Comparison of ENCODE assay signal across 23 cellular contexts in the genomic region with DNA sequence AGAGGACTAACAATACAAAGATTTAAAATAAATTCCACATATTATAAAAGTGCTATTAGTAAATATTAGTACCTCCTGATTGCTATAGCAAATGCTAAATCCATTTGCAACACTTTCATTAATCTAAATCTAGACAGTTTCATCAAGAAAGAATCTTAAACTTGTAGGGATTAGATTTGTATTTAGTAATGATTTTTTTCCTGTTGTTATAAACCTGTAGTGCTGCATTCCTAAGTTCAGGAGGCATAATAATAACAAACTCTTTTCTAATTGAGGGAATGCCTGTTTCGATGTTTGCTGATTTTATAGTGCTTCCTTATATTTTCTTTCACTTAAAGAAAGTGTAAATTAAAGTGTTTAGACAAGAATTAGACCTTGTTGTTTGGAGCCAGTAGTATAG.
DNase-seq lines count a peak whose midpoint lies in the region; ATAC-seq, FAIRE-seq and TF ChIP-seq lines count a peak whose summit lies in the region.
"Had no signal": no experiment of that assay in that cellular context is flagged by ENCODE, and none has a peak within 500 bp of the region (broad histone marks: within the 10 kb centered on the region; RNA-seq: fewer than 3 reads in every experiment).

No MANE protein-coding gene starts in this region.

- CTCF ChIA-PET in Caco-2 (lab: Charles Lee) (interaction anchor here (0.6 kb wide), 1 partner anchor 38 kb away, joined by 4 read pairs; no protein-coding TSS in a partner anchor), PC-3 (lab: Charles Lee) (interaction anchor here (0.6 kb wide), 1 partner anchor 114 kb away, joined by 4 read pairs; no protein-coding TSS in a partner anchor)

- peak overlapping the region; percentile 24 for H3K27ac Mint-ChIP-seq in Caco-2 (ENCODE audit: unreplicated experiment)
- H3K27ac Mint-ChIP-seq: B cell had no signal

- POLR2A ChIA-PET in Caco-2 (lab: Charles Lee): interaction anchor here (0.6 kb wide), 2 partner anchors 24 to 1719 kb away, joined by 3 to 5 read pairs; no protein-coding TSS in a partner anchor
- POLR2A ChIA-PET in PC-3 (lab: Charles Lee; ENCODE audit: unreplicated experiment): interaction anchor here (0.6 kb wide), 1 partner anchor 100 kb away, joined by 7 read pairs; no protein-coding TSS in a partner anchor

- H3K27me3 ChIP-seq in Caco-2 (replicated peaks; ENCODE audit: control insufficient read depth, insufficient read depth, low read length): no peaks in the 10 kb centered on the region
- H3K27me3 ChIP-seq in PC-3 (ENCODE audit: low read length): no peaks in the 10 kb centered on the region
- no peaks in the 10 kb centered on the region for H3K27me3 ChIP-seq in pancreas
- H3K27me3 ChIP-seq: SJSA1 had no signal

- peaks cover 13% of the 10 kb centered on the region for H3K36me3 Mint-ChIP-seq in Caco-2 (ENCODE audit: insufficient read depth, unreplicated experiment)

- H3K9me3 ChIP-seq in Caco-2: no peaks in the 10 kb centered on the region
- no peaks in the 10 kb centered on the region for H3K9me3 ChIP-seq in PC-3 (ENCODE audit: low read length)
- H3K9me3 ChIP-seq in pancreas: no peaks in the 10 kb centered on the region
- H3K9me3 ChIP-seq: SJSA1 had no signal

- H3K4me3 ChIP-seq in Caco-2 (ENCODE audit: low read depth, low read length): no peak overlapping the region
- peak overlapping the region; percentile 39; the same call in 1 of the 2 replicates for H3K4me3 ChIP-seq in PC-3 (ENCODE audit: low read length)
- no peak overlapping the region for H3K4me3 ChIP-seq in epithelial cell of esophagus (ENCODE audit: low read length)
- H3K4me3 ChIP-seq in pancreas: no peak overlapping the region
- H3K4me3 ChIP-seq: SJSA1 had no signal

- peaks cover 24% of the 10 kb centered on the region for H3K9me3 Mint-ChIP-seq in Caco-2 (ENCODE audit: unreplicated experiment)

- H3K9ac ChIP-seq in PC-3 (ENCODE audit: low read length): no peak overlapping the region

- ATAC-seq in PC-3 (peak; percentile 37), pancreas (peak in 3 of 4 donors; percentile 39 to 49 (median 43)), GM19452 (IDR thresholded peaks at IDR 0.05; ENCODE audit: unreplicated experiment) (no peak), left ventricle myocardium superior (no peak)

- 69% methylated on average over 1 of the region's 1 CpG for WGBS in pancreas, 2 donors

- no peaks in the 10 kb centered on the region for H3K36me3 ChIP-seq in Caco-2 (ENCODE audit: control insufficient read depth, insufficient read depth, low read length)
- no peaks in the 10 kb centered on the region for H3K36me3 ChIP-seq in PC-3 (ENCODE audit: low read depth, low read length)
- no peaks in the 10 kb centered on the region for H3K36me3 ChIP-seq in pancreas
- H3K36me3 ChIP-seq: SJSA1 had no signal

- H3K9me2 ChIP-seq in PC-3 (replicated peaks; ENCODE audit: low read length): no peaks in the 10 kb centered on the region

- H3K27ac ChIP-seq in PC-3 (ENCODE audit: low read length) (no peak overlapping the region), pancreas (no peak overlapping the region)
- H3K27ac ChIP-seq: SJSA1 had no signal

- H3K4me1 ChIP-seq in Caco-2 (peaks cover 24% of the 10 kb centered on the region), PC-3 (ENCODE audit: insufficient read depth, low read length) (peaks cover 12% of the 10 kb centered on the region), pancreas (peaks cover 0 to 3% (median 0%) of the 10 kb centered on the region in 3 donors)
- H3K4me1 ChIP-seq: SJSA1 had no signal

- FAIRE-seq in pancreas (lab: Jason Lieb, UNC): peak; percentile 43
- FAIRE-seq: GM12891, GM18507, H1 had no signal

- DNase-seq in Caco-2: no peak
- peak; percentile 59 for DNase-seq in PC-3
- peak; percentile 72 for DNase-seq in epithelial cell of esophagus (ENCODE audit: low read depth)
- DNase-seq in pancreas: no peak
- no peak for DNase-seq in NCI-H2081 (lab: John Stamatoyannopoulos, UW)
- DNase-seq in NCI-H146 treated with DMSO at 0.1 percent for 48 hours (lab: John Stamatoyannopoulos, UW; ENCODE audit: unreplicated experiment): no peak
- DNase-seq in left ventricle myocardium superior: no peak
- DNase-seq: COR-L47, DMS53, EL, KG1, NCI-H1105 treated with DMSO at 0.1 percent for 48 hours, NCI-H1694 treated with DMSO at 0.1 percent for 48 hours, NCI-H2107, NCI-H510A, NCI-H774, RPMI8226 had no signal

- no peaks in the 10 kb centered on the region for H3K27me3 Mint-ChIP-seq in Caco-2 (ENCODE audit: insufficient read depth, unreplicated experiment)
- H3K27me3 Mint-ChIP-seq: B cell had no signal

- peak overlapping the region; percentile 72 for H3K4me2 ChIP-seq in PC-3 (ENCODE audit: low read length)

- H3K4me1 Mint-ChIP-seq in Caco-2 (ENCODE audit: low read depth, unreplicated experiment): peaks cover 7% of the 10 kb centered on the region
- H3K4me1 Mint-ChIP-seq: B cell had no signal

- no peaks in the 10 kb centered on the region for H4K20me1 ChIP-seq in PC-3 (ENCODE audit: low read length)

- no peak for TF ChIP-seq CTCF in Caco-2 (IDR thresholded peaks at IDR 0.05; ENCODE audit: insufficient read depth in 1 of 2, low read depth in 1 of 2, low read length in 1 of 2, severe bottlenecking in 1 of 2, unreplicated experiment in 1 of 2)
- TF ChIP-seq CTCF in PC-3 (conservative IDR thresholded peaks at IDR 0.05; ENCODE audit: low read depth, low read length): no peak
- no peak for TF ChIP-seq CTCF in epithelial cell of esophagus (IDR thresholded peaks at IDR 0.05; ENCODE audit: insufficient read depth, low read depth, low read length, missing control alignments)
- no peak for TF ChIP-seq CTCF in pancreas (IDR thresholded peaks at IDR 0.05)

- intact Hi-C loops in Caco-2 (cut with micrococcal nuclease; ENCODE audit: unreplicated experiment) (no loop called here), PC-3 (cut with micrococcal nuclease) (no loop called here), pancreas (cut with DNase I) (no loop called here), left ventricle myocardium superior (cut with micrococcal nuclease) (no loop called here)

- no TSS peak for BruUV-seq in Caco-2 (replicated peaks; lab: Mats Ljungman, UMichigan)
- no TSS peak for BruUV-seq in PC-3 (replicated peaks; lab: Mats Ljungman, UMichigan)

- no peaks in the 10 kb centered on the region for H3K79me2 ChIP-seq in PC-3 (ENCODE audit: low read length)

- no peak overlapping the region for H3K4me3 Mint-ChIP-seq in Caco-2 (ENCODE audit: unreplicated experiment)
- H3K4me3 Mint-ChIP-seq: B cell had no signal

- H2AFZ ChIP-seq in PC-3 (ENCODE audit: low read length): no peak overlapping the region

- no peaks in the 10 kb centered on the region for H3F3A ChIP-seq in PC-3 (ENCODE audit: low read length, unreplicated experiment)

Comparison
In these comparisons a context has a peak if more than half of its experiments do, and no peak if none do; other contexts are left out.
1. DNase-seq: peak in PC-3 (single experiment) and epithelial cell of esophagus (single experiment); none in Caco-2 (0 of 2), pancreas (0 of 6), NCI-H2081 (0 of 2), NCI-H146 treated with DMSO at 0.1 percent for 48 hours (single experiment) and left ventricle myocardium superior (single experiment).
2. ATAC-seq: peak in PC-3 (single experiment) and pancreas (3 of 4); none in GM19452 (single experiment) and left ventricle myocardium superior (single experiment).